Comparison of ENCODE assay signal across 21 cellular contexts in the genomic region with DNA sequence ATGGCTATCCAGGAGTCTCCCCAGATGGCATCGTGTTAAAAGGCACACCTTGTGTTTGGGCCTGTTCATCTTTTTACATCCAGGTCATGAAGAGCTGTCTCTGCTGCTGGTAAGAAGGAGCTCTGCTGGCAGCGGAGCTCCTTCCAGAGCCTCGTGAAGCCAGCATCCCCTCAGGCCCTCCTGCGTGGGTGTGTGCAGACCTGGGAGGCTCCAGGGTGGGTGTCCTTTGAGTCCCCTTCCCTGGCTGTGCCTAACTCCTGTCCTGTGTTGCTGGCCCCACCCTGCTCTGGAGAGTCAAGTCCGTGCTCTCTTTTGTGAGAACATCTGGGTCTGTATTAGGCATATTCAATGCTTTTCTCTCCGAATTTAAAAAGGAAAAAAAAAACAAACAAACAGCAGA.
"Had no signal": no experiment of that assay in that cellular context is flagged by ENCODE, and none has a peak within 500 bp of the region (broad histone marks: within the 10 kb centered on the region; RNA-seq: fewer than 3 reads in every experiment).

No MANE protein-coding gene starts in this region.

- H3K9me3 Mint-ChIP-seq: activated CD8-positive, alpha-beta T cell treated with anti-CD3 and anti-CD28 coated beads for 36 hours; activated naive CD8-positive, alpha-beta T cell treated with anti-CD3 and anti-CD28 coated beads for 36 hours had no signal

- H3K4me3 Mint-ChIP-seq: activated CD8-positive, alpha-beta T cell treated with anti-CD3 and anti-CD28 coated beads for 36 hours; activated naive CD4-positive, alpha-beta T cell treated with anti-CD3 and anti-CD28 coated beads, Interleukin-2, amount 10 ng/mL, durations not matched to agents 7 days and 5 days; activated naive CD8-positive, alpha-beta T cell treated with anti-CD3 and anti-CD28 coated beads for 36 hours; activated T-cell treated with anti-CD3 and anti-CD28 coated beads, Interleukin-2, amount 50 U/mL, for 72 hours; T-helper 1 cell treated with Interleukin-12 subunit alpha and Interleukin-12 subunit beta and Interleukin-4 antibody, amounts not matched to agents 30 μg/mL and 1 μg/mL, for 36 hours had no signal

- H3K36me3 Mint-ChIP-seq: activated naive CD4-positive, alpha-beta T cell treated with anti-CD3 and anti-CD28 coated beads, Interleukin-2, amount 10 ng/mL, durations not matched to agents 7 days and 5 days; activated naive CD8-positive, alpha-beta T cell treated with anti-CD3 and anti-CD28 coated beads for 36 hours had no signal

- H3K27ac ChIP-seq: brain microvascular endothelial cell, cardiac muscle cell, KMS-11 had no signal

- H3K27me3 Mint-ChIP-seq: activated CD8-positive, alpha-beta T cell treated with anti-CD3 and anti-CD28 coated beads for 36 hours; activated naive CD4-positive, alpha-beta T cell treated with anti-CD3 and anti-CD28 coated beads, Interleukin-2, amount 10 ng/mL, durations not matched to agents 7 days and 5 days; activated naive CD8-positive, alpha-beta T cell treated with anti-CD3 and anti-CD28 coated beads for 36 hours had no signal

- H3K36me3 ChIP-seq: brain microvascular endothelial cell, cardiac muscle cell had no signal

- H3K27me3 ChIP-seq: brain microvascular endothelial cell, cardiac muscle cell had no signal

- H3K4me1 Mint-ChIP-seq: activated naive CD4-positive, alpha-beta T cell treated with anti-CD3 and anti-CD28 coated beads, Interleukin-2, amount 10 ng/mL, durations not matched to agents 7 days and 5 days; activated naive CD8-positive, alpha-beta T cell treated with anti-CD3 and anti-CD28 coated beads for 36 hours had no signal

- H3K27ac Mint-ChIP-seq: activated CD8-positive, alpha-beta T cell treated with anti-CD3 and anti-CD28 coated beads for 36 hours; activated naive CD4-positive, alpha-beta T cell treated with anti-CD3 and anti-CD28 coated beads, Interleukin-2, amount 10 ng/mL, durations not matched to agents 7 days and 5 days; activated naive CD8-positive, alpha-beta T cell treated with anti-CD3 and anti-CD28 coated beads for 36 hours; activated T-cell treated with anti-CD3 and anti-CD28 coated beads, Interleukin-2, amount 50 U/mL, for 72 hours; activated T-helper 2 cell treated with anti-CD3 and anti-CD28 coated beads, Interferon-gamma antibody, Interleukin-2, Interleukin-4, amounts not matched to agents 10 μg/mL and 5 μg/mL and 100 μg/mL, durations not matched to agents 14 hours and 24 hours and 36 hours; T-helper 1 cell treated with Interleukin-12 subunit alpha and Interleukin-12 subunit beta and Interleukin-4 antibody, amounts not matched to agents 30 μg/mL and 1 μg/mL, for 36 hours had no signal

- DNase-seq: activated CD4-positive, alpha-beta T cell treated with anti-CD3 and anti-CD28 coated beads for 4 hours; activated CD8-positive, alpha-beta memory T cell treated with anti-CD3 and anti-CD28 coated beads, Interleukin-2, amount 50 U/mL, for 4 hours; activated CD8-positive, alpha-beta T cell treated with anti-CD3 and anti-CD28 coated beads for 36 hours; activated gamma-delta T cell treated with Interleukin-2 at 50 U/mL for 16 hours; activated naive CD4-positive, alpha-beta T cell treated with anti-CD3 and anti-CD28 coated beads, Interleukin-2, amount 10 ng/mL, durations not matched to agents 7 days and 5 days; activated naive CD8-positive, alpha-beta T cell treated with anti-CD3 and anti-CD28 coated beads for 36 hours; activated T-cell treated with anti-CD3 and anti-CD28 coated beads, Interleukin-2, amount 50 U/mL, for 72 hours; brain microvascular endothelial cell; MV-4-11; NCI-H1105; NCI-H1436; NCI-H187; NCI-H2081; NCI-H510A treated with DMSO at 0.1 percent for 48 hours; PC-3; SHP77 treated with DMSO at 0.1 percent for 48 hours had no signal

- ATAC-seq: activated CD4-positive, CD25-positive, alpha-beta regulatory T cell treated with anti-CD3 and anti-CD28 coated beads, Interleukin-2, amount 50 U/mL, for 24 hours; activated CD8-positive, alpha-beta T cell treated with anti-CD3 and anti-CD28 coated beads for 36 hours; activated T-cell treated with anti-CD3 and anti-CD28 coated beads, Interleukin-2, amount 50 U/mL, for 72 hours; PC-3 had no signal

- H3K4me2 ChIP-seq: KMS-11 had no signal

- H3K4me3 ChIP-seq: cardiac muscle cell had no signal

- H3K9ac ChIP-seq: KMS-11 had no signal
